1 cellular context compared by ENCODE assay signal in the genomic region with DNA sequence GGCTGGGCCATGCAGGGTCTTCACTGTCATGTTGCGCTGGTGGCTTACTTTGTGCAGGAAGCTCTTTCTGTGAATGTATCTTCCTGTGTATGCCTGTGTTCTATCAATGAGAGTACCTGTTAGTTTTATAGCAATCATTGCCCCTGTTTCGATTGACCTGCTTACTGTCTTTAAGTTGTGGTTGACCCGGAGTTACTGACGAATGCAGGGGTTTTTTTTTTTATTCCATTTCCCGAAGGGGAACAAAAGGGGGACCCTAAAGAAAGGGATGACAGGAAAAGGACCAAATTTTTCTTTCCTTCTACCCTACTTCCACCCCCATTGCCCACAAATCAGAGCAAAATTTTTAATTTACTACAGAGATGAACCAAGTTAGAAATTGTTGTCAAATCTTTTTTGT.
TF ChIP-seq lines count a peak whose summit lies in the region.

A gene (minus strand): TSS at position 101 of the 400 bp plus-strand sequence. CDS start 71 bp downstream, at position 30.

TF ChIP-seq in HepG2, 621 proteins besides CTCF, POLR2A, EP300 and RAD21:
- TF ChIP-seq, protein P1, sequence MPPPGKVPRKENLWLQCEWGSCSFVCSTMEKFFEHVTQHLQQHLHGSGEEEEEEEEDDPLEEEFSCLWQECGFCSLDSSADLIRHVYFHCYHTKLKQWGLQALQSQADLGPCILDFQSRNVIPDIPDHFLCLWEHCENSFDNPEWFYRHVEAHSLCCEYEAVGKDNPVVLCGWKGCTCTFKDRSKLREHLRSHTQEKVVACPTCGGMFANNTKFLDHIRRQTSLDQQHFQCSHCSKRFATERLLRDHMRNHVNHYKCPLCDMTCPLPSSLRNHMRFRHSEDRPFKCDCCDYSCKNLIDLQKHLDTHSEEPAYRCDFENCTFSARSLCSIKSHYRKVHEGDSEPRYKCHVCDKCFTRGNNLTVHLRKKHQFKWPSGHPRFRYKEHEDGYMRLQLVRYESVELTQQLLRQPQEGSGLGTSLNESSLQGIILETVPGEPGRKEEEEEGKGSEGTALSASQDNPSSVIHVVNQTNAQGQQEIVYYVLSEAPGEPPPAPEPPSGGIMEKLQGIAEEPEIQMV (CRISPR knock-in tag; IDR thresholded peaks at IDR 0.05; ENCODE audit: low read depth): no peak
- TF ChIP-seq SP140L (CRISPR knock-in tag; IDR thresholded peaks at IDR 0.05; ENCODE audit: borderline replicate concordance) (no peak), ZNF841 (CRISPR knock-in tag; IDR thresholded peaks at IDR 0.05; ENCODE audit: borderline replicate concordance) (no peak), FOXP1 (IDR thresholded peaks at IDR 0.05) (no peak), FOXP1 (CRISPR knock-in tag; IDR thresholded peaks at IDR 0.05) (no peak), JUNB (CRISPR knock-in tag; IDR thresholded peaks at IDR 0.05; ENCODE audit: borderline replicate concordance) (no peak), RXRA (CRISPR knock-in tag; IDR thresholded peaks at IDR 0.05) (no peak), MTF1 (CRISPR knock-in tag; IDR thresholded peaks at IDR 0.05) (no peak), ZNF138 (CRISPR knock-in tag; IDR thresholded peaks at IDR 0.05; ENCODE audit: low read depth) (no peak), MEF2D (CRISPR knock-in tag; IDR thresholded peaks at IDR 0.05) (no peak), BRCA1 (CRISPR knock-in tag; IDR thresholded peaks at IDR 0.05) (no peak)
- TF ChIP-seq, protein P2, sequence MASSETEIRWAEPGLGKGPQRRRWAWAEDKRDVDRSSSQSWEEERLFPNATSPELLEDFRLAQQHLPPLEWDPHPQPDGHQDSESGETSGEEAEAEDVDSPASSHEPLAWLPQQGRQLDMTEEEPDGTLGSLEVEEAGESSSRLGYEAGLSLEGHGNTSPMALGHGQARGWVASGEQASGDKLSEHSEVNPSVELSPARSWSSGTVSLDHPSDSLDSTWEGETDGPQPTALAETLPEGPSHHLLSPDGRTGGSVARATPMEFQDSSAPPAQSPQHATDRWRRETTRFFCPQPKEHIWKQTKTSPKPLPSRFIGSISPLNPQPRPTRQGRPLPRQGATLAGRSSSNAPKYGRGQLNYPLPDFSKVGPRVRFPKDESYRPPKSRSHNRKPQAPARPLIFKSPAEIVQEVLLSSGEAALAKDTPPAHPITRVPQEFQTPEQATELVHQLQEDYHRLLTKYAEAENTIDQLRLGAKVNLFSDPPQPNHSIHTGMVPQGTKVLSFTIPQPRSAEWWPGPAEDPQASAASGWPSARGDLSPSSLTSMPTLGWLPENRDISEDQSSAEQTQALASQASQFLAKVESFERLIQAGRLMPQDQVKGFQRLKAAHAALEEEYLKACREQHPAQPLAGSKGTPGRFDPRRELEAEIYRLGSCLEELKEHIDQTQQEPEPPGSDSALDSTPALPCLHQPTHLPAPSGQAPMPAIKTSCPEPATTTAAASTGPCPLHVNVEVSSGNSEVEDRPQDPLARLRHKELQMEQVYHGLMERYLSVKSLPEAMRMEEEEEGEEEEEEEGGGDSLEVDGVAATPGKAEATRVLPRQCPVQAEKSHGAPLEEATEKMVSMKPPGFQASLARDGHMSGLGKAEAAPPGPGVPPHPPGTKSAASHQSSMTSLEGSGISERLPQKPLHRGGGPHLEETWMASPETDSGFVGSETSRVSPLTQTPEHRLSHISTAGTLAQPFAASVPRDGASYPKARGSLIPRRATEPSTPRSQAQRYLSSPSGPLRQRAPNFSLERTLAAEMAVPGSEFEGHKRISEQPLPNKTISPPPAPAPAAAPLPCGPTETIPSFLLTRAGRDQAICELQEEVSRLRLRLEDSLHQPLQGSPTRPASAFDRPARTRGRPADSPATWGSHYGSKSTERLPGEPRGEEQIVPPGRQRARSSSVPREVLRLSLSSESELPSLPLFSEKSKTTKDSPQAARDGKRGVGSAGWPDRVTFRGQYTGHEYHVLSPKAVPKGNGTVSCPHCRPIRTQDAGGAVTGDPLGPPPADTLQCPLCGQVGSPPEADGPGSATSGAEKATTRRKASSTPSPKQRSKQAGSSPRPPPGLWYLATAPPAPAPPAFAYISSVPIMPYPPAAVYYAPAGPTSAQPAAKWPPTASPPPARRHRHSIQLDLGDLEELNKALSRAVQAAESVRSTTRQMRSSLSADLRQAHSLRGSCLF (CRISPR knock-in tag; IDR thresholded peaks at IDR 0.05; ENCODE audit: borderline replicate concordance): no peak
